8 cellular contexts compared by ENCODE assay signal in genomic region chr13:33678906-33679657, GRCh38.
A peak's percentile ranks its signal among the peaks of the same experiment; 100 is the strongest.
DNase-seq lines count a peak whose midpoint lies in the region; ATAC-seq and TF ChIP-seq lines count a peak whose summit lies in the region.

No MANE protein-coding gene starts in this region.

- intact Hi-C loops in left lung (cut with DNase I) (no loop called here), vagina (cut with DNase I) (no loop called here)

- no peaks in the 10 kb centered on the region for H3K27me3 ChIP-seq in SU-DHL-6 (ENCODE audit: low read length)
- no peaks in the 10 kb centered on the region for H3K27me3 ChIP-seq in left lung
- no peaks in the 10 kb centered on the region for H3K27me3 ChIP-seq in vagina

- peak overlapping the region; percentile 89 for H3K4me2 ChIP-seq in SU-DHL-6 (ENCODE audit: low read depth, low read length, poor library complexity, severe bottlenecking)

- TF ChIP-seq POLR2A in vagina (IDR thresholded peaks at IDR 0.05), result no peak

- peak; percentile 30 for DNase-seq in SIG-M5 treated with dmso at 0.1 percent for 504 hours (lab: John Stamatoyannopoulos, UW; ENCODE audit: unreplicated experiment)
- no peak for DNase-seq in SIG-M5 (lab: John Stamatoyannopoulos, UW)
- peak; percentile 39 for DNase-seq in astrocyte of the cerebellum (ENCODE audit: low read depth)
- DNase-seq in left lung, result peak in 1 of 2 donors; percentile 80
- peak; percentile 30 for DNase-seq in stimulated activated CD8-positive, alpha-beta memory T cell treated with anti-CD3 and anti-CD28 coated beads, Interleukin-12 subunit alpha, Interleukin-12 subunit beta, amount 100 ng/mL, for 1 hour (ENCODE audit: low read depth)
- DNase-seq in vagina (ENCODE audit: extremely low spot score in 2 of 2), result no peak

- H3K9me3 ChIP-seq in SU-DHL-6 (ENCODE audit: insufficient read depth, low read length) (no peaks in the 10 kb centered on the region), left lung (no peaks in the 10 kb centered on the region), vagina (no peaks in the 10 kb centered on the region)

- in situ Hi-C loops in astrocyte of the cerebellum (cut with HindIII; ENCODE audit: low sequenced_read_pairs), result no loop called here

- H3F3A ChIP-seq in SU-DHL-6 (ENCODE audit: insufficient read depth), result peaks cover 18% of the 10 kb centered on the region

- TF ChIP-seq CTCF in SU-DHL-6 (IDR thresholded peaks at IDR 0.05; ENCODE audit: insufficient read depth, low read length, poor library complexity, severe bottlenecking) (no peak), astrocyte of the cerebellum (IDR thresholded peaks at IDR 0.05; ENCODE audit: low read depth, low read length, missing control alignments) (no peak), left lung (IDR thresholded peaks at IDR 0.05) (no peak), vagina (IDR thresholded peaks at IDR 0.05) (no peak)

- H3K4me3 ChIP-seq in SU-DHL-6 (ENCODE audit: insufficient read depth, low read length, poor library complexity, severe bottlenecking) (peak overlapping the region; percentile 63), astrocyte of the cerebellum (ENCODE audit: low read depth, low read length) (no peak overlapping the region), left lung (peak overlapping the region in 1 of 2 donors; percentile 3), vagina (no peak overlapping the region)

- H2AFZ ChIP-seq in SU-DHL-6 (ENCODE audit: low read depth, low read length, severe bottlenecking), result peak overlapping the region; percentile 60

- H3K27ac ChIP-seq in SU-DHL-6 (ENCODE audit: low read depth, low read length) (peak overlapping the region; percentile 89), left lung (peak overlapping the region; percentile 57 to 67), vagina (no peak overlapping the region)

- ATAC-seq in HG03097 (IDR thresholded peaks at IDR 0.05; ENCODE audit: low FRiP score, unreplicated experiment) (peak; percentile 96), left lung (peak; percentile 87)

- H3K4me1 ChIP-seq in left lung, result peaks cover 0 to 31% of the 10 kb centered on the region in 2 donors
- H3K4me1 ChIP-seq in vagina, result peaks cover 11% of the 10 kb centered on the region

- peak overlapping the region; percentile 72 for H3K9ac ChIP-seq in SU-DHL-6 (ENCODE audit: low read length)

- H3K79me2 ChIP-seq in SU-DHL-6 (ENCODE audit: insufficient read depth, low read length), result peaks cover 23% of the 10 kb centered on the region

- H3K9me2 ChIP-seq in SU-DHL-6 (replicated peaks; ENCODE audit: insufficient read depth, low read length), result no peaks in the 10 kb centered on the region

- H3K36me3 ChIP-seq in SU-DHL-6 (ENCODE audit: low read length), result 0 out of 2 replicates have a peak, but pooled peaks cover 5% of the 10 kb centered on the region
- no peaks in the 10 kb centered on the region for H3K36me3 ChIP-seq in left lung
- no peaks in the 10 kb centered on the region for H3K36me3 ChIP-seq in vagina

- H4K20me1 ChIP-seq in SU-DHL-6 (ENCODE audit: low read depth, low read length), result no peaks in the 10 kb centered on the region

Comparison
In these comparisons a context has a peak if more than half of its experiments do, and no peak if none do; other contexts are left out.
1. DNase-seq: peak in SIG-M5 treated with dmso at 0.1 percent for 504 hours (single experiment), astrocyte of the cerebellum (single experiment) and stimulated activated CD8-positive, alpha-beta memory T cell treated with anti-CD3 and anti-CD28 coated beads, Interleukin-12 subunit alpha, Interleukin-12 subunit beta, amount 100 ng/mL, for 1 hour (single experiment); none in SIG-M5 (single experiment) and vagina (0 of 2).